ENCODE assay signal across 18 cellular contexts in genomic region chr4:20490734-20491133, GRCh38.
"Had no signal": no experiment of that assay in that cellular context is flagged by ENCODE, and none has a peak within 500 bp of the region (broad histone marks: within the 10 kb centered on the region; RNA-seq: fewer than 3 reads in every experiment).

No MANE protein-coding gene starts in this region.

- ATAC-seq: naive thymus-derived CD4-positive, alpha-beta T cell; pancreas; stimulated activated naive B cell treated with anti-CD40 and anti-IgM and Interleukin-4, amounts not matched to agents 10 μg/mL and 1 μg/mL and 100 μg/mL, for 72 hours had no signal

- H3K27ac ChIP-seq: coronary artery, heart right ventricle, pancreas, skin epidermis, thyroid gland, uterus, VCaP had no signal

- DNase-seq: activated CD4-positive, alpha-beta memory T cell treated with anti-CD3 and anti-CD28 coated beads, Interleukin-2, amount 10 ng/mL, durations not matched to agents 7 days and 5 days; activated CD4-positive, alpha-beta T cell treated with anti-CD3 and anti-CD28 coated beads for 4 hours; activated naive CD4-positive, alpha-beta T cell treated with anti-CD3 and anti-CD28 coated beads, Interleukin-2, amount 10 ng/mL, durations not matched to agents 7 days and 5 days; activated T-cell treated with anti-CD3 and anti-CD28 coated beads, Interleukin-2, amount 50 U/mL, for 24 hours; caudate nucleus; foreskin melanocyte; naive thymus-derived CD4-positive, alpha-beta T cell; pancreas; retina; stimulated activated CD4-positive, alpha-beta T cell treated with anti-CD3 and anti-CD28 coated beads, Interleukin-15, amount 100 ng/mL, for 24 hours; stimulated activated CD4-positive, alpha-beta T cell treated with anti-CD3 and anti-CD28 coated beads, Interleukin-4, amount 100 ng/mL, for 1 hour; stimulated activated naive B cell treated with anti-CD40 and anti-IgM and Interleukin-4, amounts not matched to agents 10 μg/mL and 1 μg/mL and 100 μg/mL, for 72 hours; thyroid gland; uterus had no signal

- H3K36me3 ChIP-seq: heart right ventricle, pancreas, thyroid gland, uterus had no signal

- H3K9me3 ChIP-seq: heart right ventricle, pancreas, thyroid gland, uterus had no signal

- H3K4me3 ChIP-seq: coronary artery, heart right ventricle, pancreas, skin epidermis, thyroid gland, uterus had no signal

- H3K4me1 ChIP-seq: heart right ventricle, pancreas, thyroid gland, uterus had no signal

- H3K27me3 ChIP-seq: heart right ventricle, pancreas, thyroid gland, uterus had no signal
